ENCODE assay signal across 1 cellular context in the genomic region with DNA sequence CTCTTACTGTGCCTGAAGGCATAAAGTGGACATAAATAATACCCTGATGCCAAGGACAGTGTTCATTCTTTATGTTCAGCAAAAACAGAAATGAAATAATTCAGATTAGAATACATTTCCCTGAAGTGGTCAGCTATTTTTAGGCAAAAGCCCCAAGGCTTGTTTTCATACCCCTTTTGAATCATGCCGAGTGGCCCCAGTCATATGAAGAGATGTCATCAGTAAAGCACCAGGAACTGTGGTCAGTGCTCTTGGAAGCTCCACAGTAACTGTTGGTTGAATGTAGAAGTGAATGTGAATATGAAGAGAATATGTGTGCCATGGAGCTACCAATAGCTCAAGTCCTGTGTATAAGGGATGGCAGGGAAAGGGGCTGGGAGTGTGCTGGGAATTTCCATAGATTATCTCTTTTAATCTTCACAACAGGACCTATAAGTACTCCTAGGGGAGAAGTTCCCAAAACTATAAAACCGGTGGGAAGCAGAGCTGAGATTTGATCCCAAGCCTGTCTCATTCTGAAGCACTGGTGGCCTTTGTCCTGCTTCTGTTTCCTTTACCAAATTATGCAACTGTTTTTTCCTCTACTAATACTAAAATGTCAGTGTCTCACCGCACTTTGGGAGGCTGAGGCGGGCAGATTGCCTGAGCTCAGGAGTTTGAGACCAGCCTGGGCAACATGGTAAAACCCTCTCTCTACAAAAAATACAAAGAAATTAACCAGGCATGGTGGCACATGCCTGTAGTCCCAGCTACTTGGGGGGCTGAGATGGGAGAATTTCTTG.
TF ChIP-seq lines count a peak whose summit lies in the region.

No MANE protein-coding gene starts in this region.

TF ChIP-seq in liver, 16 proteins besides CTCF, POLR2A, EP300 and RAD21 (continued from another document):
- no peak for TF ChIP-seq REST (IDR thresholded peaks at IDR 0.05)
